Comparison of ENCODE assay signal across 1 cellular context in genomic region chr15:43106486-43106829, GRCh38.
TF ChIP-seq lines count a peak whose summit lies in the region.

No MANE protein-coding gene starts in this region.

TF ChIP-seq in liver, 16 proteins besides CTCF, POLR2A, EP300 and RAD21 (continued from another document):
- TF ChIP-seq REST (IDR thresholded peaks at IDR 0.05), result no peak
